In genomic region chr10:21069278-21069677, GRCh38 we compare ENCODE assay signal across 22 cellular contexts.
A peak's percentile ranks its signal among the peaks of the same experiment; 100 is the strongest.
DNase-seq lines count a peak whose midpoint lies in the region; ATAC-seq and TF ChIP-seq lines count a peak whose summit lies in the region.
"Had no signal": no experiment of that assay in that cellular context is flagged by ENCODE, and none has a peak within 500 bp of the region (broad histone marks: within the 10 kb centered on the region; RNA-seq: fewer than 3 reads in every experiment).

No MANE protein-coding gene starts in this region.

- no peaks in the 10 kb centered on the region for H3K36me3 ChIP-seq in left ventricle myocardium inferior
- H3K36me3 ChIP-seq: Peyer's patch had no signal

- H3K9me3 ChIP-seq in left ventricle myocardium inferior (replicated peaks), result no peaks in the 10 kb centered on the region
- H3K9me3 ChIP-seq: Caco-2, Peyer's patch, SK-N-SH had no signal

- DNase-seq in DMS 273 (lab: John Stamatoyannopoulos, UW; ENCODE audit: unreplicated experiment), result peak; percentile 2
- DNase-seq in DMS 273 treated with DMSO at 0.1 percent for 48 hours (lab: John Stamatoyannopoulos, UW), result no peak
- no peak for DNase-seq in left ventricle myocardium inferior
- no peak for DNase-seq in cardiac septum (ENCODE audit: low spot score)
- DNase-seq in mesothelial cell of epicardium (ENCODE audit: low spot score in 2 of 2, unreplicated experiment in 2 of 2), result no peak
- DNase-seq in stimulated activated CD4-positive, alpha-beta T cell treated with anti-CD3 and anti-CD28 coated beads, Interleukin-4, amount 100 ng/mL, for 1 hour, result no peak
- DNase-seq in GM13977 (ENCODE audit: low spot score), result no peak
- DNase-seq: Caco-2; CD8-positive, alpha-beta T cell; DND-41; NCI-H1417 treated with DMSO at 0.1 percent for 48 hours; NCI-H1694 treated with DMSO at 0.1 percent for 48 hours; NCI-H446; Peyer's patch had no signal

- H3K4me3 Mint-ChIP-seq in mesothelial cell of epicardium, result no peak overlapping the region
- H3K4me3 Mint-ChIP-seq: B cell; CD8-positive, alpha-beta T cell; IgD-negative memory B cell had no signal

- no peaks in the 10 kb centered on the region for H3K9me3 Mint-ChIP-seq in mesothelial cell of epicardium
- H3K9me3 Mint-ChIP-seq: CD8-positive, alpha-beta T cell; IgD-negative memory B cell had no signal

- no peaks in the 10 kb centered on the region for H3K27me3 ChIP-seq in left ventricle myocardium inferior (ENCODE audit: low read depth)
- H3K27me3 ChIP-seq: Peyer's patch had no signal

- H3K4me3 ChIP-seq in left ventricle myocardium inferior, result no peak overlapping the region
- H3K4me3 ChIP-seq: Peyer's patch had no signal

- ATAC-seq in GM21576 (IDR thresholded peaks at IDR 0.05; ENCODE audit: unreplicated experiment), result no peak
- ATAC-seq: CD8-positive, alpha-beta T cell had no signal

- H3K27ac ChIP-seq in left ventricle myocardium inferior (replicated peaks), result peak overlapping the region; percentile 66
- H3K27ac ChIP-seq: 22Rv1, C4-2B, HL-60, KMS-11, Peyer's patch had no signal

- no peaks in the 10 kb centered on the region for H3K27me3 Mint-ChIP-seq in mesothelial cell of epicardium (ENCODE audit: low read depth)

- peaks cover 16% of the 10 kb centered on the region for H3K4me1 Mint-ChIP-seq in mesothelial cell of epicardium
- H3K4me1 Mint-ChIP-seq: B cell, IgD-negative memory B cell had no signal

- TF ChIP-seq CTCF in left ventricle myocardium inferior (IDR thresholded peaks at IDR 0.05; ENCODE audit: borderline replicate concordance) (no peak), mesothelial cell of epicardium (IDR thresholded peaks at IDR 0.05; ENCODE audit: unreplicated experiment) (no peak), GM13977 (IDR thresholded peaks at IDR 0.05; ENCODE audit: extremely low read depth, insufficient read depth, missing control alignments) (no peak)

- intact Hi-C loops in left ventricle myocardium inferior (cut with micrococcal nuclease) (no loop called here), cardiac septum (cut with DNase I) (no loop called here)

- H3K36me3 Mint-ChIP-seq in mesothelial cell of epicardium, result no peaks in the 10 kb centered on the region
- H3K36me3 Mint-ChIP-seq: CD8-positive, alpha-beta T cell; IgD-negative memory B cell had no signal

- H3K27ac Mint-ChIP-seq in mesothelial cell of epicardium, result peak overlapping the region; percentile 8
- H3K27ac Mint-ChIP-seq: B cell; CD8-positive, alpha-beta T cell; IgD-negative memory B cell had no signal

- peaks cover 37% of the 10 kb centered on the region for H3K4me1 ChIP-seq in left ventricle myocardium inferior
- H3K4me1 ChIP-seq: Caco-2, Peyer's patch had no signal

- in situ Hi-C loops in GM13977 (cut with MboI; ENCODE audit: low pct_unique_long_range_greater_than_20kb, low sequenced_read_pairs, unreplicated experiment), result no loop called here
